ENCODE assay signal across 8 cellular contexts in the genomic region with DNA sequence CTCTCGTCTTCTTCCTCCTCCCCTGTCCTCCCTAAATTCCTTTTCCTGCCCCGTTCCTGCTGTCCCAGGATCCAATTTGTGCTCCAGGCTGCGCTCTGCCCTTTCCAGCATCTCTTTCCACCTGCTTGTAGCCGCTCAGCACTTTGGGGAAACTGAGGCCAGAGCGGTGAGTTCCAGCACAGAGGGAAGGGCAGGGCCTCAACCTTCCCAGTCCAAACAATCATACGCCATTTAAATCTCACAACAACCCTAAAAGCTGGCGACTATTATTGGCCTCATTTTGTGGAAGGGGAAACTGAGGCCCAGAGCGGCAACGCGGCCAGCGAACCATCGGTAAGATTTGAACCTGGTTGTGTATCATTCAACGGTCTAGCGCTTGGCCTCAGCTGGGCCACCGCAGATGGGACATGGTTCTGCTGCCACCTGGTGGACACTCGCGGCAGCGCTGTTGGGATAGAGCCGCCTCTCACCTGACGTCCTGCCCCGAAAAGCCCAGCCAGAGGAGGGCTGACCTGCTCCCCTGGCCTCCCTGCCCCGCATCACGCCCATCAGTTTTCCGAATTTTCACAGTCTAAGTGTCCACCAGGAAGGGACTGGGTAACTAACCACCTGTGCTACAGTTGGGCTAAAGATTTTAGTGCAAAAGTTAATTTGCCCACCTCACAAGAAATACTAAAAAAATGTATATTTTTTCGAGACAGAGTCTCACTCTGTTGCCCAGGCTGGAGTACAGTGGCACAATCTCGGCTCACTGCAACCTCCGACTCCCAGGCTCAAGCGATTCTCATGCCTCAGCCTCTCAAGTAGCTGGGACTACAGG. TPM values are rescaled to one million over a fixed set of nuclear protein-coding genes. Genes with fewer than 3 reads are reported as not detected.
DNase-seq lines count a peak whose midpoint lies in the region; ATAC-seq and TF ChIP-seq lines count a peak whose summit lies in the region.

No MANE protein-coding gene starts in this region.

- H3K27ac ChIP-seq in thyroid gland, result no peak overlapping the region

- H3K9me3 ChIP-seq in thyroid gland, result no peaks in the 10 kb centered on the region

- DNase-seq in DMS79 (lab: John Stamatoyannopoulos, UW) (peak; percentile 30), LHCN-M2 (ENCODE audit: low read depth) (peak; percentile 44), SHP77 (lab: John Stamatoyannopoulos, UW) (peak; percentile 41 to 55), foreskin fibroblast (peak; percentile 46 to 87), omental fat pad (ENCODE audit: low spot score) (peak; percentile 96), thyroid gland (peak; percentile 80 to 85)
- peak; percentile 81 for DNase-seq in activated T-helper 2 cell treated with anti-CD3 and anti-CD28 coated beads, Interferon-gamma antibody, Interleukin-2, Interleukin-4, amounts not matched to agents 10 μg/mL and 5 μg/mL and 100 μg/mL, durations not matched to agents 14 hours and 24 hours and 36 hours (ENCODE audit: low spot score)

- peak; percentile 65 for ATAC-seq in omental fat pad (ENCODE audit: low FRiP score)
- no peak for ATAC-seq in GM21381 (IDR thresholded peaks at IDR 0.05; ENCODE audit: unreplicated experiment)

- H3K4me1 ChIP-seq in thyroid gland, result peaks cover under 1 to 3% of the 10 kb centered on the region in 2 donors

- peaks cover 11% of the 10 kb centered on the region for H3K36me3 Mint-ChIP-seq in activated T-helper 2 cell treated with anti-CD3 and anti-CD28 coated beads, Interferon-gamma antibody, Interleukin-2, Interleukin-4, amounts not matched to agents 10 μg/mL and 5 μg/mL and 100 μg/mL, durations not matched to agents 14 hours and 24 hours and 36 hours (ENCODE audit: low read depth)

- no peaks in the 10 kb centered on the region for H3K27me3 Mint-ChIP-seq in activated T-helper 2 cell treated with anti-CD3 and anti-CD28 coated beads, Interferon-gamma antibody, Interleukin-2, Interleukin-4, amounts not matched to agents 10 μg/mL and 5 μg/mL and 100 μg/mL, durations not matched to agents 14 hours and 24 hours and 36 hours (ENCODE audit: low read depth)

- H3K4me1 Mint-ChIP-seq in activated T-helper 2 cell treated with anti-CD3 and anti-CD28 coated beads, Interferon-gamma antibody, Interleukin-2, Interleukin-4, amounts not matched to agents 10 μg/mL and 5 μg/mL and 100 μg/mL, durations not matched to agents 14 hours and 24 hours and 36 hours (ENCODE audit: low read depth), result peaks cover 18% of the 10 kb centered on the region

- no peak overlapping the region for H3K4me3 ChIP-seq in foreskin fibroblast (ENCODE audit: low read depth in 1 of 2, low read length in 2 of 2)
- H3K4me3 ChIP-seq in thyroid gland (replicated peaks in 1 of 3), result no peak overlapping the region

- no peak overlapping the region for H3K4me3 Mint-ChIP-seq in activated T-helper 2 cell treated with anti-CD3 and anti-CD28 coated beads, Interferon-gamma antibody, Interleukin-2, Interleukin-4, amounts not matched to agents 10 μg/mL and 5 μg/mL and 100 μg/mL, durations not matched to agents 14 hours and 24 hours and 36 hours (ENCODE audit: low read depth)

- H3K27me3 ChIP-seq in thyroid gland, result no peaks in the 10 kb centered on the region

- TF ChIP-seq POLR2A in thyroid gland (IDR thresholded peaks at IDR 0.05), result no peak

- WGBS in thyroid gland, 2 donors, result 14 to 16% methylated on average over 26 of the region's 28 CpGs

- intact Hi-C loops in activated T-helper 2 cell treated with anti-CD3 and anti-CD28 coated beads, Interferon-gamma antibody, Interleukin-2, Interleukin-4, amounts not matched to agents 10 μg/mL and 5 μg/mL and 100 μg/mL, durations not matched to agents 14 hours and 24 hours and 36 hours (cut with micrococcal nuclease), result loop anchor here (1.0 to 5.0 kb wide), 5 partner anchors 43 to 151 kb away; partner anchors contain the start of gene FCHO1
- intact Hi-C loops in thyroid gland (cut with DNase I), result loop anchor here (5.0 kb wide), 1 partner anchor 148 kb away; no protein-coding TSS in a partner anchor

- H3K27ac Mint-ChIP-seq in activated T-helper 2 cell treated with anti-CD3 and anti-CD28 coated beads, Interferon-gamma antibody, Interleukin-2, Interleukin-4, amounts not matched to agents 10 μg/mL and 5 μg/mL and 100 μg/mL, durations not matched to agents 14 hours and 24 hours and 36 hours, result no peak overlapping the region

- TF ChIP-seq CTCF in foreskin fibroblast (IDR thresholded peaks at IDR 0.05; ENCODE audit: low read depth, low read length), result peak; percentile 97
- peak in 2 of 3 donors; percentile 84 to 87 for TF ChIP-seq CTCF in omental fat pad (IDR thresholded peaks at IDR 0.05)
- peak; percentile 80 to 96 (median 93) for TF ChIP-seq CTCF in thyroid gland (IDR thresholded peaks at IDR 0.05)

- no peaks in the 10 kb centered on the region for H3K9me3 Mint-ChIP-seq in activated T-helper 2 cell treated with anti-CD3 and anti-CD28 coated beads, Interferon-gamma antibody, Interleukin-2, Interleukin-4, amounts not matched to agents 10 μg/mL and 5 μg/mL and 100 μg/mL, durations not matched to agents 14 hours and 24 hours and 36 hours

- no peaks in the 10 kb centered on the region for H3K36me3 ChIP-seq in thyroid gland

RNA-seq across cellular contexts. Expression of gene RPL18A, which starts 4.2 kb away (rescaled TPM):
- total RNA-seq in LHCN-M2 (2014; rRNA removed) (953 and 1,102 TPM in 2 replicates), omental fat pad (1,000 to 10,000 TPM; 1,225 to 1,599 (median 1,335) TPM), thyroid gland (1,000 to 10,000 TPM in 2 of 4 donors, 100 to 1,000 TPM in 2; 718 to 1,678 (median 1,197) TPM)
- 1,863 TPM for polyA plus RNA-seq in LHCN-M2 (2012)
- total RNA-seq in activated T-helper 2 cell treated with anti-CD3 and anti-CD28 coated beads, Interferon-gamma antibody, Interleukin-2, Interleukin-4, amounts not matched to agents 10 μg/mL and 5 μg/mL and 100 μg/mL, durations not matched to agents 14 hours and 24 hours and 36 hours, result 2,784 and 2,842 TPM in 2 replicates

RNA-seq across cellular contexts. Expression of gene JAK3, which starts 7.8 kb away (rescaled TPM):
- total RNA-seq in LHCN-M2 (2014; rRNA removed), result 0.45 TPM in 1 of 2 replicates, not detected in the other
- polyA plus RNA-seq in LHCN-M2 (2012), result 0.05 TPM
- total RNA-seq in activated T-helper 2 cell treated with anti-CD3 and anti-CD28 coated beads, Interferon-gamma antibody, Interleukin-2, Interleukin-4, amounts not matched to agents 10 μg/mL and 5 μg/mL and 100 μg/mL, durations not matched to agents 14 hours and 24 hours and 36 hours, result 212 and 221 TPM in 2 replicates
- 10 to 100 TPM in 2 of 4 donors, 1 to 10 TPM in 2; 2.3 to 25.1 (median 13.4) TPM for total RNA-seq in omental fat pad
- total RNA-seq in thyroid gland, result 10 to 100 TPM in 1 of 4 donors, 1 to 10 TPM in 3; 1.8 to 12.3 (median 5.2) TPM

RNA-seq across cellular contexts. Expression of gene SLC5A5, which starts 16.2 kb away (rescaled TPM):
- total RNA-seq in LHCN-M2 (2014; rRNA removed) (not detected in 2 replicates), omental fat pad (under 1 TPM in 1 of 4 donors, not detected in 3; 0.09 TPM), thyroid gland (1 to 10 TPM in 3 of 4 donors, under 1 TPM in 1; 0.34 to 4.3 (median 2.6) TPM)
- polyA plus RNA-seq in LHCN-M2 (2012), result not detected
- 0.69 and 0.75 TPM in 2 replicates for total RNA-seq in activated T-helper 2 cell treated with anti-CD3 and anti-CD28 coated beads, Interferon-gamma antibody, Interleukin-2, Interleukin-4, amounts not matched to agents 10 μg/mL and 5 μg/mL and 100 μg/mL, durations not matched to agents 14 hours and 24 hours and 36 hours

RNA-seq across cellular contexts. Expression of gene INSL3, which starts 34.2 kb away (rescaled TPM):
- not detected in 2 replicates for total RNA-seq in LHCN-M2 (2014; rRNA removed)
- polyA plus RNA-seq in LHCN-M2 (2012), result not detected
- total RNA-seq in activated T-helper 2 cell treated with anti-CD3 and anti-CD28 coated beads, Interferon-gamma antibody, Interleukin-2, Interleukin-4, amounts not matched to agents 10 μg/mL and 5 μg/mL and 100 μg/mL, durations not matched to agents 14 hours and 24 hours and 36 hours, result 6.2 and 6.9 TPM in 2 replicates
- 1 to 10 TPM in 1 of 4 donors, not detected in 3; 2.7 TPM for total RNA-seq in omental fat pad
- total RNA-seq in thyroid gland, result under 1 TPM in 2 of 4 donors, not detected in 2; 0.89 to 0.94 TPM

Comparison
In these comparisons a context has a peak if more than half of its experiments do, and no peak if none do; other contexts are left out.
1. DNase-seq: peak in every context shown above with its lines; median percentile 96 in omental fat pad; 82 in thyroid gland; 81 in activated T-helper 2 cell treated with anti-CD3 and anti-CD28 coated beads, Interferon-gamma antibody, Interleukin-2, Interleukin-4, amounts not matched to agents 10 μg/mL and 5 μg/mL and 100 μg/mL, durations not matched to agents 14 hours and 24 hours and 36 hours; 66 in foreskin fibroblast; 48 in SHP77; 44 in LHCN-M2; 30 in DMS79.